Comparison of ENCODE assay signal across 1 cellular context in the genomic region with DNA sequence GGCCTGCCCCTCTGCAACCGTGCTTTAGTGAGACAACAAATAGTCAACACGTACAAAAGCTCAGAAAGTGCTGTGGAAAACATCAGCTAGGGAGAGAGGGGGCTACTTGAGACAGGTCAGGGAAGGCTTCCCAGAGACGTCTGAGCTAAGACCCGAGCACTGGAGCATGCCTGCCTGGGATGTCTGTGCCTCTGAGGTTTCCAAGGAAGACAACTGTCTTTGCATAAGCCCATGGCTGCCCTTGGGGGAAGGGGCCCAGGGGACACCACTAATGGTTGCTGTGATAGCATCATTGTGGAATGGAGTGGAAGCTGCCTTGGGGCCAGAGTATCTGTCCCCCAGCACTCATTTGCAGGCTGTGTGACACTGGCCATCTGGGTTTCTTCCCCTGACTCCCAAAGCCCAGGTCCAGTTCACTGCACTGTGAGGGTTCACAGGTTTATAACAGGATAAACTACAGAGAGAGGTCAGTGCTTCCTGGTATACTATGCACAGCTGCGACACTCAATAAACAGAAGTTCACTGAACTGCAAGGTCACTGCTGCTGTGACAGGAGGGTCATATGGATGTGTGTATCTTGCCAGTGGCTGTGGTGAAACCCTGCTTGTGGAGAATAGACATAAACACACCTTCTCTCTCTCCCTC.
TF ChIP-seq lines count a peak whose summit lies in the region.

No MANE protein-coding gene starts in this region.

TF ChIP-seq in HepG2, 621 proteins besides CTCF, POLR2A, EP300 and RAD21 (continued from another document and continues in another):
- TF ChIP-seq, protein P1, sequence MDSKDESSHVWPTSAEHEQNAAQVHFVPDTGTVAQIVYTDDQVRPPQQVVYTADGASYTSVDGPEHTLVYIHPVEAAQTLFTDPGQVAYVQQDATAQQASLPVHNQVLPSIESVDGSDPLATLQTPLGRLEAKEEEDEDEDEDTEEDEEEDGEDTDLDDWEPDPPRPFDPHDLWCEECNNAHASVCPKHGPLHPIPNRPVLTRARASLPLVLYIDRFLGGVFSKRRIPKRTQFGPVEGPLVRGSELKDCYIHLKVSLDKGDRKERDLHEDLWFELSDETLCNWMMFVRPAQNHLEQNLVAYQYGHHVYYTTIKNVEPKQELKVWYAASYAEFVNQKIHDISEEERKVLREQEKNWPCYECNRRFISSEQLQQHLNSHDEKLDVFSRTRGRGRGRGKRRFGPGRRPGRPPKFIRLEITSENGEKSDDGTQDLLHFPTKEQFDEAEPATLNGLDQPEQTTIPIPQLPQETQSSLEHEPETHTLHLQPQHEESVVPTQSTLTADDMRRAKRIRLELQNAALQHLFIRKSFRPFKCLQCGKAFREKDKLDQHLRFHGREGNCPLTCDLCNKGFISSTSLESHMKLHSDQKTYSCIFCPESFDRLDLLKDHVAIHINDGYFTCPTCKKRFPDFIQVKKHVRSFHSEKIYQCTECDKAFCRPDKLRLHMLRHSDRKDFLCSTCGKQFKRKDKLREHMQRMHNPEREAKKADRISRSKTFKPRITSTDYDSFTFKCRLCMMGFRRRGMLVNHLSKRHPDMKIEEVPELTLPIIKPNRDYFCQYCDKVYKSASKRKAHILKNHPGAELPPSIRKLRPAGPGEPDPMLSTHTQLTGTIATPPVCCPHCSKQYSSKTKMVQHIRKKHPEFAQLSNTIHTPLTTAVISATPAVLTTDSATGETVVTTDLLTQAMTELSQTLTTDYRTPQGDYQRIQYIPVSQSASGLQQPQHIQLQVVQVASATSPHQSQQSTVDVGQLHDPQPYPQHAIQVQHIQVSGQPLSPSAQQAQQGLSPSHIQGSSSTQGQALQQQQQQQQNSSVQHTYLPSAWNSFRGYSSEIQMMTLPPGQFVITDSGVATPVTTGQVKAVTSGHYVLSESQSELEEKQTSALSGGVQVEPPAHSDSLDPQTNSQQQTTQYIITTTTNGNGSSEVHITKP (CRISPR knock-in tag; IDR thresholded peaks at IDR 0.05; ENCODE audit: low read depth), result peak; percentile 85
- TF ChIP-seq PRMT3 (CRISPR knock-in tag; IDR thresholded peaks at IDR 0.05; ENCODE audit: borderline replicate concordance, low read depth) (no peak), HMG20B (CRISPR knock-in tag; conservative IDR thresholded peaks at IDR 0.05) (peak; percentile 82; the same call in 1 of the 2 replicates), IRF2 (CRISPR knock-in tag; IDR thresholded peaks at IDR 0.05) (peak; percentile 98), ZNF354B (CRISPR knock-in tag; IDR thresholded peaks at IDR 0.05) (peak; percentile 66; the same call in 1 of the 2 replicates), KDM2A (CRISPR knock-in tag; IDR thresholded peaks at IDR 0.05; ENCODE audit: borderline replicate concordance, low read depth) (no peak; the same call in 1 of the 2 replicates), NBN (conservative IDR thresholded peaks at IDR 0.05) (no peak), ZNF710 (CRISPR knock-in tag; IDR thresholded peaks at IDR 0.05; ENCODE audit: borderline replicate concordance) (peak; percentile 99), ZNF274 (CRISPR knock-in tag; IDR thresholded peaks at IDR 0.05) (no peak), HNF4A (CRISPR knock-in tag; IDR thresholded peaks at IDR 0.05) (peak; percentile 93), NONO (IDR thresholded peaks at IDR 0.05) (no peak), NONO (CRISPR knock-in tag; conservative IDR thresholded peaks at IDR 0.05) (peak; percentile 87; the same call in 1 of the 2 replicates), KDM3A (CRISPR knock-in tag; IDR thresholded peaks at IDR 0.05; ENCODE audit: low read depth) (no peak; the same call in 1 of the 2 replicates), AHR (CRISPR knock-in tag; IDR thresholded peaks at IDR 0.05) (no peak), ZNF34 (CRISPR knock-in tag; IDR thresholded peaks at IDR 0.05; ENCODE audit: borderline replicate concordance) (no peak), DNMT1 (CRISPR knock-in tag; IDR thresholded peaks at IDR 0.05) (0 out of 2 replicates have a peak, but pooled peaks have one; percentile 63), ZNF678 (CRISPR knock-in tag; IDR thresholded peaks at IDR 0.05) (0 out of 2 replicates have a peak, but pooled peaks have one; percentile 83), ZNF746 (CRISPR knock-in tag; IDR thresholded peaks at IDR 0.05) (no peak; the same call in 1 of the 2 replicates), ZKSCAN5 (CRISPR knock-in tag; IDR thresholded peaks at IDR 0.05) (no peak), ZNF317 (CRISPR knock-in tag; IDR thresholded peaks at IDR 0.05) (peak; percentile 79), ZSCAN31 (CRISPR knock-in tag; IDR thresholded peaks at IDR 0.05; ENCODE audit: low read depth) (peak; percentile 77; the same call in 1 of the 2 replicates), MYNN (CRISPR knock-in tag; IDR thresholded peaks at IDR 0.05; ENCODE audit: low read depth) (no peak; the same call in 1 of the 2 replicates), ZBTB14 (CRISPR knock-in tag; IDR thresholded peaks at IDR 0.05) (no peak), ISL2 (CRISPR knock-in tag; IDR thresholded peaks at IDR 0.05) (peak; percentile 74), ZNF652 (CRISPR knock-in tag; IDR thresholded peaks at IDR 0.05; ENCODE audit: borderline replicate concordance, low read depth) (peak; percentile 65), ASH2L (IDR thresholded peaks at IDR 0.05; ENCODE audit: insufficient read length, low read depth, low read length) (no peak), MBNL3 (CRISPR knock-in tag; conservative IDR thresholded peaks at IDR 0.05) (no peak), TCF12 (IDR thresholded peaks at IDR 0.05) (no peak), TCF12 (CRISPR knock-in tag; IDR thresholded peaks at IDR 0.05) (peak; percentile 53; the same call in 1 of the 2 replicates), IKZF5 (CRISPR knock-in tag; IDR thresholded peaks at IDR 0.05) (peak; percentile 97; the same call in 1 of the 2 replicates), ZMYM3 (CRISPR knock-in tag; IDR thresholded peaks at IDR 0.05) (peak; percentile 92), SMARCC2 (IDR thresholded peaks at IDR 0.05) (no peak), ELF3 (CRISPR knock-in tag; IDR thresholded peaks at IDR 0.05) (peak; percentile 100)
- TF ChIP-seq, protein P2, sequence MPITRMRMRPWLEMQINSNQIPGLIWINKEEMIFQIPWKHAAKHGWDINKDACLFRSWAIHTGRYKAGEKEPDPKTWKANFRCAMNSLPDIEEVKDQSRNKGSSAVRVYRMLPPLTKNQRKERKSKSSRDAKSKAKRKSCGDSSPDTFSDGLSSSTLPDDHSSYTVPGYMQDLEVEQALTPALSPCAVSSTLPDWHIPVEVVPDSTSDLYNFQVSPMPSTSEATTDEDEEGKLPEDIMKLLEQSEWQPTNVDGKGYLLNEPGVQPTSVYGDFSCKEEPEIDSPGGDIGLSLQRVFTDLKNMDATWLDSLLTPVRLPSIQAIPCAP (CRISPR knock-in tag; IDR thresholded peaks at IDR 0.05; ENCODE audit: low read depth), result no peak
- TF ChIP-seq, protein P3, sequence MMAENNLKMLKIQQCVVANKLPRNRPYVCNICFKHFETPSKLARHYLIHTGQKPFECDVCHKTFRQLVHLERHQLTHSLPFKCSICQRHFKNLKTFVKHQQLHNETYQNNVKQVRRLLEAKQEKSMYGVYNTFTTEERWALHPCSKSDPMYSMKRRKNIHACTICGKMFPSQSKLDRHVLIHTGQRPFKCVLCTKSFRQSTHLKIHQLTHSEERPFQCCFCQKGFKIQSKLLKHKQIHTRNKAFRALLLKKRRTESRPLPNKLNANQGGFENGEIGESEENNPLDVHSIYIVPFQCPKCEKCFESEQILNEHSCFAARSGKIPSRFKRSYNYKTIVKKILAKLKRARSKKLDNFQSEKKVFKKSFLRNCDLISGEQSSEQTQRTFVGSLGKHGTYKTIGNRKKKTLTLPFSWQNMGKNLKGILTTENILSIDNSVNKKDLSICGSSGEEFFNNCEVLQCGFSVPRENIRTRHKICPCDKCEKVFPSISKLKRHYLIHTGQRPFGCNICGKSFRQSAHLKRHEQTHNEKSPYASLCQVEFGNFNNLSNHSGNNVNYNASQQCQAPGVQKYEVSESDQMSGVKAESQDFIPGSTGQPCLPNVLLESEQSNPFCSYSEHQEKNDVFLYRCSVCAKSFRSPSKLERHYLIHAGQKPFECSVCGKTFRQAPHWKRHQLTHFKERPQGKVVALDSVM (CRISPR knock-in tag; IDR thresholded peaks at IDR 0.05), result no peak
- TF ChIP-seq, protein P4, sequence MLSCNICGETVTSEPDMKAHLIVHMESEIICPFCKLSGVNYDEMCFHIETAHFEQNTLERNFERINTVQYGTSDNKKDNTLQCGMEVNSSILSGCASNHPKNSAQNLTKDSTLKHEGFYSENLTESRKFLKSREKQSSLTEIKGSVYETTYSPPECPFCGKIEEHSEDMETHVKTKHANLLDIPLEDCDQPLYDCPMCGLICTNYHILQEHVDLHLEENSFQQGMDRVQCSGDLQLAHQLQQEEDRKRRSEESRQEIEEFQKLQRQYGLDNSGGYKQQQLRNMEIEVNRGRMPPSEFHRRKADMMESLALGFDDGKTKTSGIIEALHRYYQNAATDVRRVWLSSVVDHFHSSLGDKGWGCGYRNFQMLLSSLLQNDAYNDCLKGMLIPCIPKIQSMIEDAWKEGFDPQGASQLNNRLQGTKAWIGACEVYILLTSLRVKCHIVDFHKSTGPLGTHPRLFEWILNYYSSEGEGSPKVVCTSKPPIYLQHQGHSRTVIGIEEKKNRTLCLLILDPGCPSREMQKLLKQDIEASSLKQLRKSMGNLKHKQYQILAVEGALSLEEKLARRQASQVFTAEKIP (CRISPR knock-in tag; IDR thresholded peaks at IDR 0.05; ENCODE audit: borderline replicate concordance), result no peak
- TF ChIP-seq, protein P5, sequence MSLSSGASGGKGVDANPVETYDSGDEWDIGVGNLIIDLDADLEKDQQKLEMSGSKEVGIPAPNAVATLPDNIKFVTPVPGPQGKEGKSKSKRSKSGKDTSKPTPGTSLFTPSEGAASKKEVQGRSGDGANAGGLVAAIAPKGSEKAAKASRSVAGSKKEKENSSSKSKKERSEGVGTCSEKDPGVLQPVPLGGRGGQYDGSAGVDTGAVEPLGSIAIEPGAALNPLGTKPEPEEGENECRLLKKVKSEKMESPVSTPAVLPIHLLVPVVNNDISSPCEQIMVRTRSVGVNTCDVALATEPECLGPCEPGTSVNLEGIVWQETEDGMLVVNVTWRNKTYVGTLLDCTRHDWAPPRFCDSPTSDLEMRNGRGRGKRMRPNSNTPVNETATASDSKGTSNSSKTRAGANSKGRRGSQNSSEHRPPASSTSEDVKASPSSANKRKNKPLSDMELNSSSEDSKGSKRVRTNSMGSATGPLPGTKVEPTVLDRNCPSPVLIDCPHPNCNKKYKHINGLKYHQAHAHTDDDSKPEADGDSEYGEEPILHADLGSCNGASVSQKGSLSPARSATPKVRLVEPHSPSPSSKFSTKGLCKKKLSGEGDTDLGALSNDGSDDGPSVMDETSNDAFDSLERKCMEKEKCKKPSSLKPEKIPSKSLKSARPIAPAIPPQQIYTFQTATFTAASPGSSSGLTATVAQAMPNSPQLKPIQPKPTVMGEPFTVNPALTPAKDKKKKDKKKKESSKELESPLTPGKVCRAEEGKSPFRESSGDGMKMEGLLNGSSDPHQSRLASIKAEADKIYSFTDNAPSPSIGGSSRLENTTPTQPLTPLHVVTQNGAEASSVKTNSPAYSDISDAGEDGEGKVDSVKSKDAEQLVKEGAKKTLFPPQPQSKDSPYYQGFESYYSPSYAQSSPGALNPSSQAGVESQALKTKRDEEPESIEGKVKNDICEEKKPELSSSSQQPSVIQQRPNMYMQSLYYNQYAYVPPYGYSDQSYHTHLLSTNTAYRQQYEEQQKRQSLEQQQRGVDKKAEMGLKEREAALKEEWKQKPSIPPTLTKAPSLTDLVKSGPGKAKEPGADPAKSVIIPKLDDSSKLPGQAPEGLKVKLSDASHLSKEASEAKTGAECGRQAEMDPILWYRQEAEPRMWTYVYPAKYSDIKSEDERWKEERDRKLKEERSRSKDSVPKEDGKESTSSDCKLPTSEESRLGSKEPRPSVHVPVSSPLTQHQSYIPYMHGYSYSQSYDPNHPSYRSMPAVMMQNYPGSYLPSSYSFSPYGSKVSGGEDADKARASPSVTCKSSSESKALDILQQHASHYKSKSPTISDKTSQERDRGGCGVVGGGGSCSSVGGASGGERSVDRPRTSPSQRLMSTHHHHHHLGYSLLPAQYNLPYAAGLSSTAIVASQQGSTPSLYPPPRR (CRISPR knock-in tag; IDR thresholded peaks at IDR 0.05; ENCODE audit: borderline replicate concordance), result peak; percentile 90; the same call in 1 of the 2 replicates
- TF ChIP-seq, protein P6, sequence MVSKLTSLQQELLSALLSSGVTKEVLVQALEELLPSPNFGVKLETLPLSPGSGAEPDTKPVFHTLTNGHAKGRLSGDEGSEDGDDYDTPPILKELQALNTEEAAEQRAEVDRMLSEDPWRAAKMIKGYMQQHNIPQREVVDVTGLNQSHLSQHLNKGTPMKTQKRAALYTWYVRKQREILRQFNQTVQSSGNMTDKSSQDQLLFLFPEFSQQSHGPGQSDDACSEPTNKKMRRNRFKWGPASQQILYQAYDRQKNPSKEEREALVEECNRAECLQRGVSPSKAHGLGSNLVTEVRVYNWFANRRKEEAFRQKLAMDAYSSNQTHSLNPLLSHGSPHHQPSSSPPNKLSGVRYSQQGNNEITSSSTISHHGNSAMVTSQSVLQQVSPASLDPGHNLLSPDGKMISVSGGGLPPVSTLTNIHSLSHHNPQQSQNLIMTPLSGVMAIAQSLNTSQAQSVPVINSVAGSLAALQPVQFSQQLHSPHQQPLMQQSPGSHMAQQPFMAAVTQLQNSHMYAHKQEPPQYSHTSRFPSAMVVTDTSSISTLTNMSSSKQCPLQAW (CRISPR knock-in tag; IDR thresholded peaks at IDR 0.05), result peak; percentile 83
